In the genomic region with DNA sequence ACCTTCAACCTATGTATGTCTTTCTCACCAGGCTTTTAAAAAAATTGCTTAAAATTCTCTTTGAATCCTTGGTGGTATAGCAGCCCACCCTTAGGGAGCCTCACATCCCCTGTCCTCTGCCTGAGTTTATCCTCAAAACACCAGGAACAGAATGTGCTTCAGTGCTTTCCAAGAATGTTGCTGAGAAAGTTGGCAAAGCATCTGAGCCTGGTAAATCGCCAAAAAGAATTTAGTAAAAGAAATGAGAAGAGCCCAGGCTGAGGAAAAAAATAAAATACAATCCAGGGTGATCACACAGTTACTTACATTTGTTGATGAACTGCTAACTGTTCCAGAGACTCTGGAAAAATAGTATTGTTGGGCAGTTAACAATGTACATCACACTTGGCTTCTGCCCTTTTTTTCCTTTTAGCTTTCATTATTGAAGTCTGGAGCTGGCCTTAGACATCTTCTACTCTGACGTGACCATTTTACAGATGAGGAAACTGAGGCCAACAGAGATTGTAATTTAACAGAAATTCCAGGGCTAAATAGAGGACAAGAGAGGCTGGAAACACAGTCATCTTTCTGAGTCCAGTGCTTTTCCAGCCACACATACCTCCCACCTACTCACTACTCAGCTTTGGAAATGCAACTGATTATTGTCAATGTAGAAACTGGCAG, we compare ENCODE assay signal across 10 cellular contexts.
A peak's percentile ranks its signal among the peaks of the same experiment; 100 is the strongest.
DNase-seq lines count a peak whose midpoint lies in the region; ATAC-seq and TF ChIP-seq lines count a peak whose summit lies in the region.
"Had no signal": no experiment of that assay in that cellular context is flagged by ENCODE, and none has a peak within 500 bp of the region (broad histone marks: within the 10 kb centered on the region; RNA-seq: fewer than 3 reads in every experiment).

No MANE protein-coding gene starts in this region.

- H3K9me3 Mint-ChIP-seq in stimulated activated naive B cell treated with anti-CD40 and anti-IgM and Interleukin-4, amounts not matched to agents 10 μg/mL and 1 μg/mL and 100 μg/mL, for 72 hours = no peaks in the 10 kb centered on the region
- H3K9me3 Mint-ChIP-seq: CD4-positive, alpha-beta T cell had no signal

- no peak for TF ChIP-seq POLR2A in stomach (IDR thresholded peaks at IDR 0.05)
- no peak for TF ChIP-seq POLR2A in GM18505 (IDR thresholded peaks at IDR 0.05; ENCODE audit: borderline replicate concordance, extremely low read depth, insufficient read depth, insufficient read length)

- no peak overlapping the region for H3K27ac Mint-ChIP-seq in stimulated activated naive B cell treated with anti-CD40 and anti-IgM and Interleukin-4, amounts not matched to agents 10 μg/mL and 1 μg/mL and 100 μg/mL, for 72 hours
- H3K27ac Mint-ChIP-seq: CD4-positive, alpha-beta T cell had no signal

- DNase-seq in GM04504 (ENCODE audit: low read depth) = peak; percentile 22
- no peak for DNase-seq in left lung
- DNase-seq in stomach = no peak
- no peak for DNase-seq in NCI-H1417 treated with DMSO at 0.1 percent for 48 hours (lab: John Stamatoyannopoulos, UW)
- DNase-seq in stimulated activated naive B cell treated with anti-CD40 and anti-IgM and Interleukin-4, amounts not matched to agents 10 μg/mL and 1 μg/mL and 100 μg/mL, for 72 hours = no peak
- DNase-seq: CD4-positive, alpha-beta T cell had no signal

- H3K27ac ChIP-seq in ectodermal cell (ENCODE audit: insufficient read depth, low read depth, low read length, poor library complexity, severe bottlenecking) = peak overlapping the region; percentile 12
- H3K27ac ChIP-seq in left lung = peak overlapping the region in 1 of 2 donors; percentile 54
- H3K27ac ChIP-seq in stomach = peak overlapping the region in 4 of 5 donors; percentile 65 to 86 (median 74)

- TF ChIP-seq EP300 in stomach (IDR thresholded peaks at IDR 0.05) = peak; percentile 48

- H3K4me3 Mint-ChIP-seq in stimulated activated naive B cell treated with anti-CD40 and anti-IgM and Interleukin-4, amounts not matched to agents 10 μg/mL and 1 μg/mL and 100 μg/mL, for 72 hours = no peak overlapping the region
- H3K4me3 Mint-ChIP-seq: CD4-positive, alpha-beta T cell had no signal

- peaks cover 6 to 8% of the 10 kb centered on the region in 2 donors for H3K27me3 Mint-ChIP-seq in stimulated activated naive B cell treated with anti-CD40 and anti-IgM and Interleukin-4, amounts not matched to agents 10 μg/mL and 1 μg/mL and 100 μg/mL, for 72 hours

- no peak overlapping the region for H3K4me3 ChIP-seq in ectodermal cell (ENCODE audit: insufficient read depth, low read depth, low read length)
- no peak overlapping the region for H3K4me3 ChIP-seq in left lung
- no peak overlapping the region for H3K4me3 ChIP-seq in stomach
- H3K4me3 ChIP-seq: skin epidermis had no signal

- H3K36me3 ChIP-seq in ectodermal cell (ENCODE audit: control insufficient read depth, insufficient read depth, low read length) = no peaks in the 10 kb centered on the region
- H3K36me3 ChIP-seq in left lung = no peaks in the 10 kb centered on the region
- H3K36me3 ChIP-seq in stomach = no peaks in the 10 kb centered on the region

- no peaks in the 10 kb centered on the region for H3K4me1 Mint-ChIP-seq in stimulated activated naive B cell treated with anti-CD40 and anti-IgM and Interleukin-4, amounts not matched to agents 10 μg/mL and 1 μg/mL and 100 μg/mL, for 72 hours

- H3K36me3 Mint-ChIP-seq in stimulated activated naive B cell treated with anti-CD40 and anti-IgM and Interleukin-4, amounts not matched to agents 10 μg/mL and 1 μg/mL and 100 μg/mL, for 72 hours = no peaks in the 10 kb centered on the region

- 87 to 93% methylated on average over 2 of the region's 2 CpGs for WGBS in ectodermal cell, 2 experiments
- 22 to 54% (median 36%) methylated on average over 2 of the region's 2 CpGs for WGBS in stomach, 5 donors

- H3K27me3 ChIP-seq in ectodermal cell (ENCODE audit: control insufficient read depth, insufficient read depth, low read length, poor library complexity, severe bottlenecking) (no peaks in the 10 kb centered on the region), left lung (no peaks in the 10 kb centered on the region), stomach (no peaks in the 10 kb centered on the region)

- intact Hi-C loops in left lung (cut with DNase I) = no loop called here
- intact Hi-C loops in stomach (cut with DNase I; ENCODE audit: low total_unique reads) = no loop called here

- no peaks in the 10 kb centered on the region for H3K9me3 ChIP-seq in ectodermal cell (ENCODE audit: control insufficient read depth, low read length)
- H3K9me3 ChIP-seq in left lung = no peaks in the 10 kb centered on the region
- H3K9me3 ChIP-seq in stomach = no peaks in the 10 kb centered on the region

- no peak for TF ChIP-seq CTCF in left lung (IDR thresholded peaks at IDR 0.05)
- no peak for TF ChIP-seq CTCF in stomach (IDR thresholded peaks at IDR 0.05)

- H3K4me1 ChIP-seq in ectodermal cell (ENCODE audit: control insufficient read depth, insufficient read depth, low read length) (peaks cover 7% of the 10 kb centered on the region), left lung (no peaks in the 10 kb centered on the region), stomach (peaks cover 14 to 29% (median 23%) of the 10 kb centered on the region in 4 donors)

- peak; percentile 56 for ATAC-seq in left lung
- ATAC-seq in GM18505 (IDR thresholded peaks at IDR 0.05; ENCODE audit: unreplicated experiment) = no peak
- no peak for ATAC-seq in HG03565 (IDR thresholded peaks at IDR 0.05; ENCODE audit: unreplicated experiment)
- ATAC-seq in stimulated activated naive B cell treated with anti-CD40 and anti-IgM and Interleukin-4, amounts not matched to agents 10 μg/mL and 1 μg/mL and 100 μg/mL, for 72 hours (replicated peaks) = no peak
